Comparison of ENCODE assay signal across 1 cellular context in the genomic region with DNA sequence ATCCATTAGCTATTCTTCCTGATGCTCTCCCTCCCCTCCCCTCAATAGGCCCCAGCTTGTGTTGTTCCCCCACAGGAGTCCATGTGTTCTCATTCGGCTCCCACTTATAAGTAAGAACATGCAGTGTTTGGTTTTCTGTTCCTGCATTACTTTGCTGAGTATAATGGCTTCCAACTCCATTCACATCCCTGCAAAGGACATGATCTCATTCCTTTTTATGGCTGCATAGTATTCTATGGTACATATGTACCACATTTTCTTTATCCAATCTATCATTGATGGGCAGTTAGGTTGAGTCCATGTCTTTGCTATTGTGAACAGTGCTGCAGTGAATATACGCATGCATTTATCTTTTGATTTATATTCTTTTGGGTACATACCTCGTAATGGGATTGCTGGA. TPM values are rescaled to one million over a fixed set of nuclear protein-coding genes. Genes with fewer than 3 reads are reported as not detected.
"Had no signal": no experiment of that assay in that cellular context is flagged by ENCODE, and none has a peak within 500 bp of the region (broad histone marks: within the 10 kb centered on the region; RNA-seq: fewer than 3 reads in every experiment).

No MANE protein-coding gene starts in this region.

RNA-seq across cellular contexts. Expression of a gene that starts 40.8 kb away (rescaled TPM):
- total RNA-seq: GM12878 had no signal
